Comparison of ENCODE assay signal across 23 cellular contexts in the genomic region with DNA sequence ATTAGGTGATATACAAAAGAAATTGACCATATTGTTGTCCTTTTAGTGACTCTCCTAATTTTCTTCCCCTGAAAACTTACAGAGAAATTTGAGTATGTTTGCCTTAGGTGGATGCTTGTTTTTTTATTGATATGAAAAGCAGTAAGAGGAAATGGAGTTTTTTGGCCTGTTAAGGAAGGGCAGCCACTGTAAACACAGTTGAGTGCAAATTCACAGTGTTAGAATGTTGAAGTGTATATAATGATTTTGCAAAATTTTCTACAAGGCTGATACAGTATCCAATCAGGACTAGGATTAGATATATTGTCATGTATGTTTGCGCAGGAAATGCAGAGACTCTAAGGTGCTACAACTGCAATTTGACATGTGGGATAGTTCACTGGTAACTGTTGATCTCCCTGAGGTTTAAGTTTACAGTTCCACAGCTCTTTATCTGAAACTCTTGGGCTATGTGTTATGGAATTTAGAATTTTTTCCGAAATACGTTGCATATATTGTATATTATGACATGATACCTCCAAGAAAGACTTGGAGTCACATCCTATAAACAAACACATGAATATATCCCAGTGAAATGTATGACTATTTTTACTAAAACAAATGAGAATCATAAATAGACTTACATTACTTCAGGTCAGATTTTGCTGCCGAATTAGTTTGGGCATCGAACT.
DNase-seq lines count a peak whose midpoint lies in the region; ATAC-seq and TF ChIP-seq lines count a peak whose summit lies in the region.
"Had no signal": no experiment of that assay in that cellular context is flagged by ENCODE, and none has a peak within 500 bp of the region (broad histone marks: within the 10 kb centered on the region; RNA-seq: fewer than 3 reads in every experiment).

No MANE protein-coding gene starts in this region.

- H3K4me1 ChIP-seq in esophagus muscularis mucosa: no peaks in the 10 kb centered on the region
- H3K4me1 ChIP-seq: BLaER1, right atrium auricular region had no signal

- 86% methylated on average over 5 of the region's 5 CpGs for WGBS in esophagus muscularis mucosa

- intact Hi-C loops in esophagus muscularis mucosa (cut with DNase I): no loop called here

- H3K36me3 Mint-ChIP-seq in WTC11 (0 out of 2 replicates have a peak, but pooled peaks cover 2% of the 10 kb centered on the region), osteocyte (ENCODE audit: unreplicated experiment) (no peaks in the 10 kb centered on the region)

- no peak overlapping the region for H3K4me3 Mint-ChIP-seq in WTC11
- H3K4me3 Mint-ChIP-seq in osteocyte (ENCODE audit: unreplicated experiment): no peak overlapping the region
- H3K4me3 Mint-ChIP-seq: activated CD4-positive, alpha-beta T cell treated with anti-CD3 and anti-CD28 coated beads for 36 hours; endodermal cell; stimulated activated naive CD8-positive, alpha-beta T cell treated with anti-CD3 and anti-CD28 coated beads, Interleukin-15, Interleukin-2, amounts not matched to agents 100 ng/mL and 50 ng/mL, for 24 hours; T-helper 1 cell treated with Interleukin-12 subunit alpha and Interleukin-12 subunit beta and Interleukin-4 antibody, amounts not matched to agents 30 μg/mL and 1 μg/mL, for 36 hours had no signal

- H3K9me3 ChIP-seq in AG04450 (ENCODE audit: control insufficient read depth, insufficient read depth, low read length) (no peaks in the 10 kb centered on the region), esophagus muscularis mucosa (no peaks in the 10 kb centered on the region)
- H3K9me3 ChIP-seq: BLaER1, right atrium auricular region had no signal

- peaks cover 10% of the 10 kb centered on the region for H3K4me1 Mint-ChIP-seq in WTC11
- peaks cover 29% of the 10 kb centered on the region for H3K4me1 Mint-ChIP-seq in osteocyte (ENCODE audit: unreplicated experiment)
- H3K4me1 Mint-ChIP-seq: activated CD4-positive, alpha-beta T cell treated with anti-CD3 and anti-CD28 coated beads for 36 hours had no signal

- POLR2A ChIA-PET in AG04450 (lab: Yijun Ruan, JAX) (interaction anchor here (0.6 to 1.3 kb wide), 4 partner anchors 34 to 90 kb away, joined by 3 to 4 read pairs (median 3); no protein-coding TSS in a partner anchor), WTC11 (lab: Charles Lee) (no interaction called here)

- no peak for TF ChIP-seq EP300 in esophagus muscularis mucosa (IDR thresholded peaks at IDR 0.05)

- TF ChIP-seq CTCF in AG04450 (IDR thresholded peaks at IDR 0.05; ENCODE audit: low read depth, low read length) (no peak), WTC11 (IDR thresholded peaks at IDR 0.05) (no peak), fibroblast of villous mesenchyme (IDR thresholded peaks at IDR 0.05; ENCODE audit: insufficient read depth, low read depth, low read length) (no peak), osteocyte (IDR thresholded peaks at IDR 0.05) (no peak), esophagus muscularis mucosa (IDR thresholded peaks at IDR 0.05) (no peak)

- H3K27me3 ChIP-seq in AG04450 (ENCODE audit: control insufficient read depth, insufficient read depth, low read length) (no peaks in the 10 kb centered on the region), esophagus muscularis mucosa (no peaks in the 10 kb centered on the region)
- H3K27me3 ChIP-seq: BLaER1, right atrium auricular region had no signal

- H3K27ac ChIP-seq in AG04450 (ENCODE audit: low read depth, low read length) (peak overlapping the region; percentile 52), esophagus muscularis mucosa (replicated peaks in 1 of 4) (no peak overlapping the region)
- H3K27ac ChIP-seq: BLaER1, right atrium auricular region had no signal

- TF ChIP-seq POLR2A in esophagus muscularis mucosa (IDR thresholded peaks at IDR 0.05; ENCODE audit: low read depth): no peak

- CTCF ChIA-PET in AG04450 (lab: Charles Lee): no interaction called here
- CTCF ChIA-PET in WTC11 (lab: Charles Lee): no interaction called here

- no peak for ATAC-seq in WTC11
- ATAC-seq: activated CD4-positive, alpha-beta T cell treated with anti-CD3 and anti-CD28 coated beads for 36 hours; left ventricle myocardium superior had no signal

- no peaks in the 10 kb centered on the region for H3K36me3 ChIP-seq in esophagus muscularis mucosa
- H3K36me3 ChIP-seq: right atrium auricular region had no signal

- H3K4me3 ChIP-seq in AG04450 (ENCODE audit: low read depth, low read length) (no peak overlapping the region), fibroblast of villous mesenchyme (ENCODE audit: low read depth, low read length) (no peak overlapping the region), esophagus muscularis mucosa (no peak overlapping the region)
- H3K4me3 ChIP-seq: BLaER1, right atrium auricular region had no signal

- H3K27ac Mint-ChIP-seq in WTC11 (peak overlapping the region; percentile 37; the same call in 1 of the 2 replicates), osteocyte (ENCODE audit: unreplicated experiment) (peak overlapping the region; percentile 21)
- H3K27ac Mint-ChIP-seq: activated CD4-positive, alpha-beta T cell treated with anti-CD3 and anti-CD28 coated beads for 36 hours; endodermal cell; stimulated activated naive CD8-positive, alpha-beta T cell treated with anti-CD3 and anti-CD28 coated beads, Interleukin-15, Interleukin-2, amounts not matched to agents 100 ng/mL and 50 ng/mL, for 24 hours; T-helper 1 cell treated with Interleukin-12 subunit alpha and Interleukin-12 subunit beta and Interleukin-4 antibody, amounts not matched to agents 30 μg/mL and 1 μg/mL, for 36 hours had no signal

- DNase-seq in AG04450 (ENCODE audit: low read depth, low spot score): no peak
- DNase-seq in WTC11 (ENCODE audit: low spot score): no peak
- DNase-seq in fibroblast of villous mesenchyme (ENCODE audit: low read depth): peak; percentile 13
- DNase-seq in osteocyte (ENCODE audit: extremely low spot score, unreplicated experiment): no peak
- no peak for DNase-seq in DMS53 (lab: John Stamatoyannopoulos, UW)
- DNase-seq in esophagus muscularis mucosa (ENCODE audit: extremely low spot score): no peak
- DNase-seq in 8988T: no peak
- DNase-seq in dedifferentiated amniotic fluid mesenchymal stem cell (ENCODE audit: extremely low spot score): no peak
- DNase-seq: activated CD4-positive, alpha-beta T cell treated with anti-CD3 and anti-CD28 coated beads for 36 hours; activated naive CD4-positive, alpha-beta T cell treated with anti-CD3 and anti-CD28 coated beads, Interleukin-2, amount 50 U/mL, for 16 hours; endodermal cell; GOT3; head of caudate nucleus; left ventricle myocardium superior; NCI-H1105 treated with DMSO at 0.1 percent for 48 hours; NCI-H2107; NK-92 treated with Interleukin-12 subunit alpha and Interleukin-12 subunit beta, amount 100 ng/mL, for 24 hours; nucleus accumbens; stimulated activated CD4-positive, alpha-beta T cell treated with anti-CD3 and anti-CD28 coated beads, Interleukin-12 subunit alpha, Interleukin-12 subunit beta, amount 100 ng/mL, for 4 hours had no signal

- no peaks in the 10 kb centered on the region for H3K27me3 Mint-ChIP-seq in WTC11 (ENCODE audit: low read depth)
- H3K27me3 Mint-ChIP-seq in osteocyte (ENCODE audit: unreplicated experiment): no peaks in the 10 kb centered on the region
- H3K27me3 Mint-ChIP-seq: activated CD4-positive, alpha-beta T cell treated with anti-CD3 and anti-CD28 coated beads for 36 hours; stimulated activated naive CD8-positive, alpha-beta T cell treated with anti-CD3 and anti-CD28 coated beads, Interleukin-15, Interleukin-2, amounts not matched to agents 100 ng/mL and 50 ng/mL, for 24 hours had no signal

- H3K9me3 Mint-ChIP-seq in WTC11 (0 out of 2 replicates have a peak, but pooled peaks cover 5% of the 10 kb centered on the region), osteocyte (ENCODE audit: unreplicated experiment) (no peaks in the 10 kb centered on the region)
- H3K9me3 Mint-ChIP-seq: stimulated activated naive CD8-positive, alpha-beta T cell treated with anti-CD3 and anti-CD28 coated beads, Interleukin-15, Interleukin-2, amounts not matched to agents 100 ng/mL and 50 ng/mL, for 24 hours; T-helper 1 cell treated with Interleukin-12 subunit alpha and Interleukin-12 subunit beta and Interleukin-4 antibody, amounts not matched to agents 30 μg/mL and 1 μg/mL, for 36 hours had no signal

TF ChIP-seq in WTC11, 78 proteins besides CTCF, POLR2A, EP300 and RAD21 (continues in another document):
- TF ChIP-seq NFE2L1 (CRISPR knock-in tag; IDR thresholded peaks at IDR 0.05) (no peak), TP53 (CRISPR knock-in tag; IDR thresholded peaks at IDR 0.05) (no peak), ZNF263 (CRISPR knock-in tag; IDR thresholded peaks at IDR 0.05; ENCODE audit: low read depth) (no peak), ZNF396 (CRISPR knock-in tag; IDR thresholded peaks at IDR 0.05; ENCODE audit: borderline replicate concordance) (no peak), TEAD1 (CRISPR knock-in tag; IDR thresholded peaks at IDR 0.05) (no peak), ZBTB21 (CRISPR knock-in tag; IDR thresholded peaks at IDR 0.05; ENCODE audit: borderline replicate concordance) (no peak), HMGA2 (CRISPR knock-in tag; IDR thresholded peaks at IDR 0.05) (no peak), SMAD3 (CRISPR knock-in tag; IDR thresholded peaks at IDR 0.05; ENCODE audit: borderline replicate concordance) (no peak)
- TF ChIP-seq, protein P1, sequence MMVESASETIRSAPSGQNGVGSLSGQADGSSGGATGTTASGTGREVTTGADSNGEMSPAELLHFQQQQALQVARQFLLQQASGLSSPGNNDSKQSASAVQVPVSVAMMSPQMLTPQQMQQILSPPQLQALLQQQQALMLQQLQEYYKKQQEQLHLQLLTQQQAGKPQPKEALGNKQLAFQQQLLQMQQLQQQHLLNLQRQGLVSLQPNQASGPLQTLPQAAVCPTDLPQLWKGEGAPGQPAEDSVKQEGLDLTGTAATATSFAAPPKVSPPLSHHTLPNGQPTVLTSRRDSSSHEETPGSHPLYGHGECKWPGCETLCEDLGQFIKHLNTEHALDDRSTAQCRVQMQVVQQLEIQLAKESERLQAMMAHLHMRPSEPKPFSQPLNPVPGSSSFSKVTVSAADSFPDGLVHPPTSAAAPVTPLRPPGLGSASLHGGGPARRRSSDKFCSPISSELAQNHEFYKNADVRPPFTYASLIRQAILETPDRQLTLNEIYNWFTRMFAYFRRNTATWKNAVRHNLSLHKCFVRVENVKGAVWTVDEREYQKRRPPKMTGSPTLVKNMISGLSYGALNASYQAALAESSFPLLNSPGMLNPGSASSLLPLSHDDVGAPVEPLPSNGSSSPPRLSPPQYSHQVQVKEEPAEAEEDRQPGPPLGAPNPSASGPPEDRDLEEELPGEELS (CRISPR knock-in tag; IDR thresholded peaks at IDR 0.05): no peak
- TF ChIP-seq, protein P2, sequence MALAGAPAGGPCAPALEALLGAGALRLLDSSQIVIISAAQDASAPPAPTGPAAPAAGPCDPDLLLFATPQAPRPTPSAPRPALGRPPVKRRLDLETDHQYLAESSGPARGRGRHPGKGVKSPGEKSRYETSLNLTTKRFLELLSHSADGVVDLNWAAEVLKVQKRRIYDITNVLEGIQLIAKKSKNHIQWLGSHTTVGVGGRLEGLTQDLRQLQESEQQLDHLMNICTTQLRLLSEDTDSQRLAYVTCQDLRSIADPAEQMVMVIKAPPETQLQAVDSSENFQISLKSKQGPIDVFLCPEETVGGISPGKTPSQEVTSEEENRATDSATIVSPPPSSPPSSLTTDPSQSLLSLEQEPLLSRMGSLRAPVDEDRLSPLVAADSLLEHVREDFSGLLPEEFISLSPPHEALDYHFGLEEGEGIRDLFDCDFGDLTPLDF (CRISPR knock-in tag; IDR thresholded peaks at IDR 0.05): no peak
